8 cellular contexts compared by ENCODE assay signal in the genomic region with DNA sequence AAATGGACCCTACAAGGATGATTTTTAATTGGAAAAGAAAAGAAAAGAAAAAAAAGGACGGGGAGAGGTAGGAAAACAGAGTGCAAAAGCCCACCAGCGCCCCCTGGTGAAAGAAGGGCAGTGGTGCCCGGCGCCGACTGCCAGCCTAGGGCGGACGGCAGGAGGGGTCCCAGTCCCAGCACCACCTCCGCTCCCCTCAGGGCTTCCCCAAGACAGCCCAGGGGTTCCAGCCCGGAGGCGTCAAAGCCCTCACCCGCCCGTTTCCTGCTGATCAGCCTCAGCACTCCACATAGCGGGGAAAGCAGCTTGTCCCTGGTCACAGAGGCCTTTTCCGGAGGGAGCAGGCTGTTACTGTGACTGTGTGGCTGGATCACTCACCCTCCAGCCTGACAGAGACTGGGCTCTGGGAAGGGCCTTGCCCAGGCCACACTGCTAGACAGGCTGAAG.
DNase-seq lines count a peak whose midpoint lies in the region; ATAC-seq and TF ChIP-seq lines count a peak whose summit lies in the region.

No MANE protein-coding gene starts in this region.

- H3K36me3 ChIP-seq in sigmoid colon = no peaks in the 10 kb centered on the region

- no peak overlapping the region for H3K27ac ChIP-seq in sigmoid colon

- no peak for TF ChIP-seq EP300 in sigmoid colon (IDR thresholded peaks at IDR 0.05)

- no peaks in the 10 kb centered on the region for H3K36me3 Mint-ChIP-seq in HFFc6 (ENCODE audit: low read depth)

- no peak overlapping the region for H3K27ac Mint-ChIP-seq in HFFc6

- ATAC-seq in left cardiac atrium = peak; percentile 48 to 79
- ATAC-seq in GM19467 (IDR thresholded peaks at IDR 0.05; ENCODE audit: unreplicated experiment) = no peak
- ATAC-seq in GM18505 (IDR thresholded peaks at IDR 0.05; ENCODE audit: unreplicated experiment) = no peak

- DNase-seq in EH (ENCODE audit: low read depth) (peak; percentile 62), HFFc6 (peak; percentile 36), NCI-H82 treated with DMSO at 0.1 percent for 48 hours (lab: John Stamatoyannopoulos, UW; ENCODE audit: unreplicated experiment) (peak; percentile 19), left cardiac atrium (peak; percentile 76), sigmoid colon (peak; percentile 77)
- peak; percentile 25 for DNase-seq in activated naive CD4-positive, alpha-beta T cell treated with anti-CD3 and anti-CD28 coated beads, Interleukin-2, amount 50 U/mL, for 16 hours

- TF ChIP-seq CTCF in HFFc6 (IDR thresholded peaks at IDR 0.05) (peak; percentile 99), sigmoid colon (IDR thresholded peaks at IDR 0.05) (peak; percentile 78 to 96 (median 91))

- TF ChIP-seq POLR2A in sigmoid colon (IDR thresholded peaks at IDR 0.05) = no peak
- no peak for TF ChIP-seq POLR2A in GM18505 (IDR thresholded peaks at IDR 0.05; ENCODE audit: borderline replicate concordance, extremely low read depth, insufficient read depth, insufficient read length)

- H3K9me3 Mint-ChIP-seq in HFFc6 = no peaks in the 10 kb centered on the region

- peaks cover 7% of the 10 kb centered on the region for H3K27me3 Mint-ChIP-seq in HFFc6 (ENCODE audit: insufficient read depth)

- H3K4me1 Mint-ChIP-seq in HFFc6 (ENCODE audit: low read depth) = no peaks in the 10 kb centered on the region; the same call in none of the 2 replicates

- no peak overlapping the region for H3K4me3 Mint-ChIP-seq in HFFc6

- H3K27me3 ChIP-seq in sigmoid colon = peaks cover 0 to 3% (median 0%) of the 10 kb centered on the region in 3 donors

- H3K9me3 ChIP-seq in sigmoid colon = no peaks in the 10 kb centered on the region

- H3K4me3 ChIP-seq in sigmoid colon = no peak overlapping the region

- H3K4me1 ChIP-seq in sigmoid colon = peaks cover 0 to 30% (median 23%) of the 10 kb centered on the region in 4 donors

- 7 to 11% methylated on average over 14 of the region's 14 CpGs for WGBS in sigmoid colon, 2 donors

- intact Hi-C loops in left cardiac atrium (cut with DNase I) = no loop called here
- intact Hi-C loops in sigmoid colon (cut with DNase I) = loop anchor here (1.0 to 10.0 kb wide), 5 partner anchors 246 to 836 kb away; a partner anchor contains a TSS

Comparison
In these comparisons a context has a peak if more than half of its experiments do, and no peak if none do; other contexts are left out.
1. DNase-seq: peak in every context shown above with its lines; median percentile 77 in sigmoid colon; 76 in left cardiac atrium; 62 in EH; 36 in HFFc6; 25 in activated naive CD4-positive, alpha-beta T cell treated with anti-CD3 and anti-CD28 coated beads, Interleukin-2, amount 50 U/mL, for 16 hours; 19 in NCI-H82 treated with DMSO at 0.1 percent for 48 hours.
2. ATAC-seq: peak in left cardiac atrium (2 of 2); none in GM19467 (single experiment) and GM18505 (single experiment).